Comparison of ENCODE assay signal across 25 cellular contexts in genomic region chr10:129462257-129462795, GRCh38.
"Had no signal": no experiment of that assay in that cellular context is flagged by ENCODE, and none has a peak within 500 bp of the region (broad histone marks: within the 10 kb centered on the region; RNA-seq: fewer than 3 reads in every experiment).

No MANE protein-coding gene starts in this region.

- H3K9me3 Mint-ChIP-seq: dendritic cell treated with granulocyte-macrophage colony-stimulating factor and Interleukin-4, amounts not matched to agents 40 ng/mL and 50 ng/mL, for 4 days; naive thymus-derived CD8-positive, alpha-beta T cell; stimulated activated memory B cell treated with anti-CD40 and anti-IgM and Interleukin-4, amounts not matched to agents 10 μg/mL and 1 μg/mL and 100 μg/mL, for 72 hours had no signal

- H3K4me3 Mint-ChIP-seq: dendritic cell treated with granulocyte-macrophage colony-stimulating factor and Interleukin-4, amounts not matched to agents 40 ng/mL and 50 ng/mL, for 4 days; naive thymus-derived CD8-positive, alpha-beta T cell; stimulated activated memory B cell treated with anti-CD40 and anti-IgM and Interleukin-4, amounts not matched to agents 10 μg/mL and 1 μg/mL and 100 μg/mL, for 72 hours had no signal

- H3K27ac Mint-ChIP-seq: dendritic cell treated with granulocyte-macrophage colony-stimulating factor and Interleukin-4, amounts not matched to agents 40 ng/mL and 50 ng/mL, for 4 days; naive thymus-derived CD8-positive, alpha-beta T cell; progenitor cell of endocrine pancreas; stimulated activated memory B cell treated with anti-CD40 and anti-IgM and Interleukin-4, amounts not matched to agents 10 μg/mL and 1 μg/mL and 100 μg/mL, for 72 hours had no signal

- H2AFZ ChIP-seq: hepatocyte, parathyroid adenoma had no signal

- H3K4me3 ChIP-seq: esophagus muscularis mucosa, gastroesophageal sphincter, heart left ventricle, hepatocyte, lower lobe of right lung, sigmoid colon, testis, tibial artery, upper lobe of right lung, uterus had no signal

- H3K27me3 ChIP-seq: hepatocyte, testis, uterus had no signal

- H3K79me2 ChIP-seq: hepatocyte, parathyroid adenoma had no signal

- FAIRE-seq: colon, endothelial cell of umbilical vein had no signal

- H3K9ac ChIP-seq: parathyroid adenoma had no signal

- H3K36me3 Mint-ChIP-seq: naive thymus-derived CD8-positive, alpha-beta T cell; stimulated activated memory B cell treated with anti-CD40 and anti-IgM and Interleukin-4, amounts not matched to agents 10 μg/mL and 1 μg/mL and 100 μg/mL, for 72 hours had no signal

- H3K36me3 ChIP-seq: esophagus muscularis mucosa, gastroesophageal sphincter, heart left ventricle, lower lobe of right lung, neutrophil, sigmoid colon, tibial artery, upper lobe of right lung, uterus had no signal

- H3K4me1 ChIP-seq: parathyroid adenoma, testis had no signal

- DNase-seq: effector CD8-positive, alpha-beta T cell; foreskin keratinocyte; heart left ventricle; left cardiac atrium; left ventricle myocardium superior; lower lobe of right lung; naive thymus-derived CD8-positive, alpha-beta T cell; sigmoid colon; stimulated activated CD4-positive, alpha-beta T cell treated with anti-CD3 and anti-CD28 coated beads, Interleukin-4, amount 100 ng/mL, for 4 hours; stimulated activated naive CD8-positive, alpha-beta T cell treated with anti-CD3 and anti-CD28 coated beads, Interleukin-15, Interleukin-2, amounts not matched to agents 100 U/mL and 50 U/mL, for 24 hours; substantia nigra; testis; tibial artery; upper lobe of right lung; uterus had no signal

- ATAC-seq: foreskin keratinocyte; gastroesophageal sphincter; heart left ventricle; left cardiac atrium; left ventricle myocardium superior; lower lobe of right lung; naive thymus-derived CD8-positive, alpha-beta T cell; stimulated activated memory B cell treated with anti-CD40 and anti-IgM and Interleukin-4, amounts not matched to agents 10 μg/mL and 1 μg/mL and 100 μg/mL, for 72 hours; stimulated activated naive CD8-positive, alpha-beta T cell treated with anti-CD3 and anti-CD28 coated beads, Interleukin-15, Interleukin-2, amounts not matched to agents 100 U/mL and 50 U/mL, for 24 hours; upper lobe of right lung had no signal

- H3K4me2 ChIP-seq: hepatocyte had no signal

- H3K9me3 ChIP-seq: esophagus muscularis mucosa, gastroesophageal sphincter, heart left ventricle, lower lobe of right lung, neutrophil, sigmoid colon, testis, tibial artery, upper lobe of right lung, uterus had no signal

- H3K27ac ChIP-seq: esophagus muscularis mucosa, foreskin keratinocyte, gastroesophageal sphincter, heart left ventricle, hepatocyte, lower lobe of right lung, neutrophil, parathyroid adenoma, sigmoid colon, testis, tibial artery, upper lobe of right lung, uterus had no signal
